Comparison of ENCODE assay signal across 1 cellular context in the genomic region with DNA sequence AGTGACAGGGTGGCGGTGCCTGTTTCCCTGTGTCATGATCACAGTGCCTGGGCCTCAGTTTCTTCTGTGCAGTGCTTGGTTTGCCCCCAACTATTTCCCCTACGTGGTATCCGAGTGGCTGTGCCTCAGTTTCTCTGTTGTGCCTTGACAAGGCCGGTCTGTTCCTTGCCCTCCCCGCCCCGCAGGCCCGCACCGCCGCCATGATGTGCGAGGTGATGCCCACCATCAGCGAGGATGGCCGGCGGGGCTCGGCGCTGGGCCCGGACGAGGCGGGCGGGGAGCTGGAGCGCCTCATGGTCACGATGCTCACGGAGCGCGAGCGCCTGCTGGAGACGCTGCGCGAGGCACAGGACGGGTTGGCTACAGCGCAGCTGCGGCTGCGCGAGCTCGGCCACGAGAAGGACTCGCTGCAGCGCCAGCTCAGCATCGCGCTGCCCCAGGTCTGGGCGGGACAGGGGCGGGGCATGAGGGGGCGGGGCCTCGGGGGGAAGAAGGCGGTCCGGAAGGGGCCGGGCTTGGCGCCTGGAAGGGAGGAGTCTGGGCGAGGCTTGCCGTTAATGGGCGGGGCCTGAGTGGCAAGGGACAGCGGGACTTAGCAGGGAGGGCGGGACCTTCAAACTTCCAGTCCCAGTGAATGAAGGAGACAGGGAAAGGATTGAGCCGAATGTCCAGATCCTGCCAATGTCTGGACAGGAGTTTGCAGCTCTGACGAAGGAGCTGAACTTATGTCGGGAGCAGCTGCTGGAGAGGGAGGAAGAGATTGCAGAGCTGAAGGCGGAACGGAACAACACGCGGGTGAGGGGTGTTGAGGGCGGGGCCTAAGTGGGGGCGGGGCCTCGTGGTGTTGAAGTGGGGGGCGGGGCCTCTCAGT.
TF ChIP-seq lines count a peak whose summit lies in the region.

No MANE protein-coding gene starts in this region.

TF ChIP-seq in HepG2, 621 proteins besides CTCF, POLR2A, EP300 and RAD21 (continued from another document and continues in another):
- TF ChIP-seq ZNF318 (CRISPR knock-in tag; IDR thresholded peaks at IDR 0.05) (peak; percentile 99), IKZF4 (CRISPR knock-in tag; IDR thresholded peaks at IDR 0.05; ENCODE audit: borderline replicate concordance, low read depth, not compliant biosample characterization) (peak; percentile 100), ZNF337 (CRISPR knock-in tag; IDR thresholded peaks at IDR 0.05; ENCODE audit: borderline replicate concordance, low read depth) (peak; percentile 97; the same call in 1 of the 2 replicates), ERF (CRISPR knock-in tag; IDR thresholded peaks at IDR 0.05) (peak; percentile 99), ZSCAN20 (CRISPR knock-in tag; IDR thresholded peaks at IDR 0.05; ENCODE audit: borderline replicate concordance) (peak; percentile 98), ZKSCAN1 (IDR thresholded peaks at IDR 0.05; ENCODE audit: low read length) (no peak), KLF6 (CRISPR knock-in tag; IDR thresholded peaks at IDR 0.05) (peak; percentile 99), ZBTB21 (CRISPR knock-in tag; IDR thresholded peaks at IDR 0.05) (0 out of 2 replicates have a peak, but pooled peaks have one; percentile 31), ZNF652 (CRISPR knock-in tag; IDR thresholded peaks at IDR 0.05; ENCODE audit: borderline replicate concordance, low read depth) (no peak; the same call in 1 of the 2 replicates), ARID4A (CRISPR knock-in tag; IDR thresholded peaks at IDR 0.05; ENCODE audit: borderline replicate concordance) (peak; percentile 85), SRY (CRISPR knock-in tag; IDR thresholded peaks at IDR 0.05) (peak; percentile 99), ZNF101 (CRISPR knock-in tag; IDR thresholded peaks at IDR 0.05; ENCODE audit: borderline replicate concordance, low read depth) (peak; percentile 98), ZNF547 (CRISPR knock-in tag; IDR thresholded peaks at IDR 0.05) (peak; percentile 100), ZNF572 (CRISPR knock-in tag; IDR thresholded peaks at IDR 0.05) (no peak; the same call in 1 of the 2 replicates), ATRX (CRISPR knock-in tag; IDR thresholded peaks at IDR 0.05; ENCODE audit: borderline replicate concordance) (peak; percentile 84; the same call in 1 of the 2 replicates), PCBP1 (IDR thresholded peaks at IDR 0.05; ENCODE audit: borderline replicate concordance, low read depth, low read length) (no peak), FOXK1 (CRISPR knock-in tag; IDR thresholded peaks at IDR 0.05; ENCODE audit: borderline replicate concordance, low read depth) (no peak), ZNF576 (CRISPR knock-in tag; IDR thresholded peaks at IDR 0.05) (peak; percentile 84; the same call in 1 of the 2 replicates), JARID2 (CRISPR knock-in tag; IDR thresholded peaks at IDR 0.05; ENCODE audit: insufficient replicate concordance) (peak; percentile 86), ZNF790 (CRISPR knock-in tag; IDR thresholded peaks at IDR 0.05; ENCODE audit: borderline replicate concordance) (peak; percentile 98), ZC3H4 (CRISPR knock-in tag; IDR thresholded peaks at IDR 0.05; ENCODE audit: borderline replicate concordance) (0 out of 2 replicates have a peak, but pooled peaks have one; percentile 74), ZNF124 (CRISPR knock-in tag; IDR thresholded peaks at IDR 0.05) (peak; percentile 92; the same call in 1 of the 2 replicates), ZNF30 (CRISPR knock-in tag; IDR thresholded peaks at IDR 0.05) (peak; percentile 99), ZNF513 (CRISPR knock-in tag; conservative IDR thresholded peaks at IDR 0.05) (0 out of 2 replicates have a peak, but pooled peaks have one; percentile 14), SMAD9 (CRISPR knock-in tag; IDR thresholded peaks at IDR 0.05) (peak; percentile 99)
- TF ChIP-seq, protein P1, sequence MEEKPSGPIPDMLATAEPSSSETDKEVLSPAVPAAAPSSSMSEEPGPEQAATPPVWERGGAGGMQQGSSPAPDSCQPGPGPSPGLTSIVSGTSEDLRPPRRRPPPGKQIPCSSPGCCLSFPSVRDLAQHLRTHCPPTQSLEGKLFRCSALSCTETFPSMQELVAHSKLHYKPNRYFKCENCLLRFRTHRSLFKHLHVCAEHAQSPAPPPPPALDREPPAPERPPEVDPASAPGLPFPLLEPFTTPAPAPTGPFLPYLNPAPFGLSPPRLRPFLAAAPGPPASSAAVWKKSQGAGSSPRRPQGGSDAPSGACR (CRISPR knock-in tag; IDR thresholded peaks at IDR 0.05), result peak; percentile 63; the same call in 1 of the 2 replicates
- TF ChIP-seq, protein P2, sequence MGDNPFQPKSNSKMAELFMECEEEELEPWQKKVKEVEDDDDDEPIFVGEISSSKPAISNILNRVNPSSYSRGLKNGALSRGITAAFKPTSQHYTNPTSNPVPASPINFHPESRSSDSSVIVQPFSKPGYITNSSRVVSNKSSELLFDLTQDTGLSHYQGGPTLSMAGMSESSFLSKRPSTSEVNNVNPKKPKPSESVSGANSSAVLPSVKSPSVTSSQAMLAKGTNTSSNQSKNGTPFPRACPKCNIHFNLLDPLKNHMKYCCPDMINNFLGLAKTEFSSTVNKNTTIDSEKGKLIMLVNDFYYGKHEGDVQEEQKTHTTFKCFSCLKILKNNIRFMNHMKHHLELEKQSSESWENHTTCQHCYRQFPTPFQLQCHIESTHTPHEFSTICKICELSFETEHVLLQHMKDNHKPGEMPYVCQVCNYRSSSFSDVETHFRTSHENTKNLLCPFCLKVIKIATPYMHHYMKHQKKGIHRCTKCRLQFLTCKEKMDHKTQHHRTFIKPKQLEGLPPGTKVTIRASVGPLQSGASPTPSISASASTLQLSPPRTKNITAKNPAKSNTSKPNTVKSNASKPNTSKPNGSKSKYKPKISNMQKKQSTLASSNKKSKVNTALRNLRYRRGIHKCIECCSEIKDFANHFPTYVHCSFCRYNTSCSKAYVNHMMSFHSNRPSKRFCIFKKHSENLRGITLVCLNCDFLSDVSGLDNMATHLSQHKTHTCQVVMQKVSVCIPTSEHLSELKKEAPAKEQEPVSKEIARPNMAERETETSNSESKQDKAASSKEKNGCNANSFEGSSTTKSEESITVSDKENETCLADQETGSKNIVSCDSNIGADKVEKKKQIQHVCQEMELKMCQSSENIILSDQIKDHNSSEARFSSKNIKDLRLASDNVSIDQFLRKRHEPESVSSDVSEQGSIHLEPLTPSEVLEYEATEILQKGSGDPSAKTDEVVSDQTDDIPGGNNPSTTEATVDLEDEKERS (CRISPR knock-in tag; IDR thresholded peaks at IDR 0.05), result peak; percentile 43; the same call in 1 of the 2 replicates
- TF ChIP-seq, protein P3, sequence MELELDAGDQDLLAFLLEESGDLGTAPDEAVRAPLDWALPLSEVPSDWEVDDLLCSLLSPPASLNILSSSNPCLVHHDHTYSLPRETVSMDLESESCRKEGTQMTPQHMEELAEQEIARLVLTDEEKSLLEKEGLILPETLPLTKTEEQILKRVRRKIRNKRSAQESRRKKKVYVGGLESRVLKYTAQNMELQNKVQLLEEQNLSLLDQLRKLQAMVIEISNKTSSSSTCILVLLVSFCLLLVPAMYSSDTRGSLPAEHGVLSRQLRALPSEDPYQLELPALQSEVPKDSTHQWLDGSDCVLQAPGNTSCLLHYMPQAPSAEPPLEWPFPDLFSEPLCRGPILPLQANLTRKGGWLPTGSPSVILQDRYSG (CRISPR knock-in tag; IDR thresholded peaks at IDR 0.05), result peak; percentile 99
- TF ChIP-seq, protein P4, sequence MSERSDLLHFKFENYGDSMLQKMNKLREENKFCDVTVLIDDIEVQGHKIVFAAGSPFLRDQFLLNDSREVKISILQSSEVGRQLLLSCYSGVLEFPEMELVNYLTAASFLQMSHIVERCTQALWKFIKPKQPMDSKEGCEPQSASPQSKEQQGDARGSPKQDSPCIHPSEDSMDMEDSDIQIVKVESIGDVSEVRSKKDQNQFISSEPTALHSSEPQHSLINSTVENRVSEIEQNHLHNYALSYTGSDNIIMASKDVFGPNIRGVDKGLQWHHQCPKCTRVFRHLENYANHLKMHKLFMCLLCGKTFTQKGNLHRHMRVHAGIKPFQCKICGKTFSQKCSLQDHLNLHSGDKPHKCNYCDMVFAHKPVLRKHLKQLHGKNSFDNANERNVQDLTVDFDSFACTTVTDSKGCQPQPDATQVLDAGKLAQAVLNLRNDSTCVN (CRISPR knock-in tag; IDR thresholded peaks at IDR 0.05; ENCODE audit: borderline replicate concordance), result peak; percentile 95
